11 cellular contexts compared by ENCODE assay signal in the genomic region with DNA sequence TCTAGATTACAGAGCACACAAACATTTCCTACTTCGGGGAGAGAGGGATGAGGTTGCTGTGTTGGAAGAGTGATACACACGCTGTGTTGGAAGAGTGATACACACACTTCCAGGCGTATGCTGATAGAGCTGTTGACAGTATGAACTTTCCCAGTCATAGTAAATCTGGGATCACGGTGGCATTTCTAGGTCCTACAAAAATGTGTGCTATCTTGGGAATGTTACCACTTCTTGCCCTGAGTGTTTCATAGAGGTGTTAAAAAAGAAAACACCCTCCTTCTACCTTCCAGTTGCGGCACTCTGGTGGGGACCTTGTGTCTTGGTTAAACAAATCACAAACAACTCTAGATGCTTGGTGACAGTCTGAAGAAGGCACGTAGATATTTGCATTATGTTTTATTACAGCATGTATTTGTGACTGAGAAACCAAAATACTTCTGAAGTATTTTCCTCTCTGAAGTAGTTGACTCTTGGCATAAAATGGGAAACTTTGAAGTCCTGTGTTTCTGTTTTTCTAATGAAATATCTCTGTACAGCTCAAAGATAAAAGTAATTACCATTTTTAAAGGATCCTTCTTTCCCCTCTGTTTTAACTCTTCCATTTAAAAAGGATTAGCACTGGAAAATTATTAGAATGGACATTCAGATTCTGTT. TPM values are rescaled to one million over a fixed set of nuclear protein-coding genes. Genes with fewer than 3 reads are reported as not detected.
A peak's percentile ranks its signal among the peaks of the same experiment; 100 is the strongest.
DNase-seq lines count a peak whose midpoint lies in the region; ATAC-seq and TF ChIP-seq lines count a peak whose summit lies in the region.
"Had no signal": no experiment of that assay in that cellular context is flagged by ENCODE, and none has a peak within 500 bp of the region (broad histone marks: within the 10 kb centered on the region; RNA-seq: fewer than 3 reads in every experiment).

No MANE protein-coding gene starts in this region.

- H3K4me1 ChIP-seq in CD8-positive, alpha-beta memory T cell (ENCODE audit: insufficient read depth, low read length) = peaks cover 23% of the 10 kb centered on the region
- H3K4me1 ChIP-seq in Panc1 (ENCODE audit: control insufficient read depth, insufficient read depth, low read length) (peaks cover 56% of the 10 kb centered on the region), ovary (ENCODE audit: insufficient read depth) (peaks cover 6% of the 10 kb centered on the region)

- peaks cover 0 to 9% (median 4%) of the 10 kb centered on the region in 3 donors for H3K36me3 Mint-ChIP-seq in CD8-positive, alpha-beta memory T cell
- peaks cover 9% of the 10 kb centered on the region for H3K36me3 Mint-ChIP-seq in osteocyte (ENCODE audit: unreplicated experiment)

- POLR2A ChIA-PET in CD8-positive, alpha-beta memory T cell (lab: Charles Lee) = interaction anchor here (0.6 to 1.8 kb wide), 3 partner anchors 12 to 1204 kb away, joined by 3 to 4 read pairs (median 3); no protein-coding TSS in a partner anchor
- POLR2A ChIA-PET in Panc1 (lab: Charles Lee) = interaction anchor here (0.6 kb wide), 1 partner anchor 32 kb away, joined by 3 read pairs; no protein-coding TSS in a partner anchor

- H3K9me3 ChIP-seq in CD8-positive, alpha-beta memory T cell (ENCODE audit: low read length) = no peaks in the 10 kb centered on the region
- no peaks in the 10 kb centered on the region for H3K9me3 ChIP-seq in Panc1 (ENCODE audit: control insufficient read depth, insufficient read depth, low read depth, low read length)
- no peaks in the 10 kb centered on the region for H3K9me3 ChIP-seq in ovary

- peak overlapping the region in 6 of 8 donors; percentile 35 to 86 (median 54) for H3K27ac Mint-ChIP-seq in CD8-positive, alpha-beta memory T cell
- H3K27ac Mint-ChIP-seq in osteocyte (ENCODE audit: unreplicated experiment) = peak overlapping the region; percentile 84
- H3K27ac Mint-ChIP-seq: activated CD4-positive, alpha-beta T cell treated with anti-CD3 and anti-CD28 coated beads for 36 hours had no signal

- H3K4me1 Mint-ChIP-seq in CD8-positive, alpha-beta memory T cell = peaks cover 58 to 88% (median 78%) of the 10 kb centered on the region in 3 donors
- H3K4me1 Mint-ChIP-seq in osteocyte (ENCODE audit: unreplicated experiment) = peaks cover 61% of the 10 kb centered on the region

- no peaks in the 10 kb centered on the region for H3K27me3 ChIP-seq in CD8-positive, alpha-beta memory T cell (ENCODE audit: insufficient read depth, low read length, poor library complexity, severe bottlenecking)
- H3K27me3 ChIP-seq in Panc1 (ENCODE audit: control insufficient read depth, insufficient read depth, low read length) = no peaks in the 10 kb centered on the region
- H3K27me3 ChIP-seq in ovary = no peaks in the 10 kb centered on the region

- in situ Hi-C loops in Panc1 (cut with HindIII; ENCODE audit: low pct_unique_long_range_greater_than_20kb, low sequenced_read_pairs) = no loop called here

- H3K36me3 ChIP-seq in CD8-positive, alpha-beta memory T cell (ENCODE audit: insufficient read depth, low read length) = no peaks in the 10 kb centered on the region
- no peaks in the 10 kb centered on the region for H3K36me3 ChIP-seq in Panc1 (ENCODE audit: control insufficient read depth, insufficient read depth, low read length)
- no peaks in the 10 kb centered on the region for H3K36me3 ChIP-seq in ovary

- H3K4me3 Mint-ChIP-seq in CD8-positive, alpha-beta memory T cell = peak overlapping the region in 5 of 7 donors; percentile 4 to 61 (median 7)
- H3K4me3 Mint-ChIP-seq in osteocyte (ENCODE audit: unreplicated experiment) = peak overlapping the region; percentile 46
- H3K4me3 Mint-ChIP-seq: activated CD4-positive, alpha-beta T cell treated with anti-CD3 and anti-CD28 coated beads for 36 hours had no signal

- peak; percentile 73 for ATAC-seq in Panc1
- no peak for ATAC-seq in omental fat pad (ENCODE audit: low FRiP score)
- ATAC-seq: activated CD4-positive, alpha-beta T cell treated with anti-CD3 and anti-CD28 coated beads for 36 hours had no signal

- H3K27me3 Mint-ChIP-seq in CD8-positive, alpha-beta memory T cell = no peaks in the 10 kb centered on the region
- H3K27me3 Mint-ChIP-seq in osteocyte (ENCODE audit: unreplicated experiment) = no peaks in the 10 kb centered on the region
- H3K27me3 Mint-ChIP-seq: activated CD4-positive, alpha-beta T cell treated with anti-CD3 and anti-CD28 coated beads for 36 hours had no signal

- no peak overlapping the region for H3K4me3 ChIP-seq in CD8-positive, alpha-beta memory T cell (ENCODE audit: low read length)
- no peak overlapping the region; a peak in 1 of 4 replicates for H3K4me3 ChIP-seq in Panc1 (ENCODE audit: low read depth in 2 of 2, low read length in 2 of 2)
- peak overlapping the region; percentile 33 for H3K4me3 ChIP-seq in fibroblast of villous mesenchyme (ENCODE audit: low read depth, low read length)
- H3K4me3 ChIP-seq in ovary = no peak overlapping the region

- H3K27ac ChIP-seq in CD8-positive, alpha-beta memory T cell (ENCODE audit: low read depth, low read length) = no peak overlapping the region
- peak overlapping the region; percentile 82 for H3K27ac ChIP-seq in Panc1 (ENCODE audit: low read length)
- H3K27ac ChIP-seq in ovary = no peak overlapping the region

- CTCF ChIA-PET in CD8-positive, alpha-beta memory T cell (lab: Charles Lee) = interaction anchor here (1.2 kb wide), 1 partner anchor 12 kb away, joined by 3 read pairs; no protein-coding TSS in a partner anchor
- CTCF ChIA-PET in Panc1 (lab: Charles Lee) = interaction anchor here (0.7 kb wide), 1 partner anchor 13 kb away, joined by 3 read pairs; no protein-coding TSS in a partner anchor

- intact Hi-C loops in Panc1 (cut with micrococcal nuclease; ENCODE audit: unreplicated experiment) = no loop called here
- intact Hi-C loops in ovary (cut with DNase I) = no loop called here

- no peaks in the 10 kb centered on the region for H3K9me3 Mint-ChIP-seq in CD8-positive, alpha-beta memory T cell
- no peaks in the 10 kb centered on the region for H3K9me3 Mint-ChIP-seq in osteocyte (ENCODE audit: unreplicated experiment)

- TF ChIP-seq EP300 in ovary (IDR thresholded peaks at IDR 0.05) = no peak

- 31 to 46% (median 35%) methylated on average over 6 of the region's 6 CpGs for WGBS in ovary, 3 donors

- no peak for TF ChIP-seq POLR2A in ovary (IDR thresholded peaks at IDR 0.05)

- TF ChIP-seq CTCF in Panc1 (IDR thresholded peaks at IDR 0.05) (no peak), fibroblast of villous mesenchyme (IDR thresholded peaks at IDR 0.05; ENCODE audit: insufficient read depth, low read depth, low read length) (no peak), osteocyte (IDR thresholded peaks at IDR 0.05) (no peak), ovary (IDR thresholded peaks at IDR 0.05) (no peak), omental fat pad (IDR thresholded peaks at IDR 0.05) (no peak)

- BruUV-seq in Panc1 (replicated peaks; lab: Mats Ljungman, UMichigan) = no TSS peak

- no peak for DNase-seq in CD8-positive, alpha-beta memory T cell
- DNase-seq in Panc1 (ENCODE audit: low read depth, low spot score) = no peak
- DNase-seq in fibroblast of villous mesenchyme (ENCODE audit: low read depth) = no peak
- DNase-seq in osteocyte (ENCODE audit: extremely low spot score, unreplicated experiment) = no peak
- DNase-seq in ovary = no peak
- no peak for DNase-seq in ureter (ENCODE audit: low spot score)
- no peak for DNase-seq in omental fat pad (ENCODE audit: low spot score)
- DNase-seq in SKM-1 (lab: John Stamatoyannopoulos, UW; ENCODE audit: unreplicated experiment) = no peak
- DNase-seq: activated CD4-positive, alpha-beta T cell treated with anti-CD3 and anti-CD28 coated beads for 36 hours; activated naive CD4-positive, alpha-beta T cell treated with anti-CD3 and anti-CD28 coated beads, Interleukin-2, amount 50 U/mL, for 16 hours; NCI-H146 had no signal

RNA-seq across cellular contexts. Expression of gene ARHGAP35, which starts 52.5 kb away (rescaled TPM):
- 10 to 100 TPM; 26.7 to 27.3 TPM for total RNA-seq in CD8-positive, alpha-beta memory T cell
- polyA plus RNA-seq in CD8-positive, alpha-beta memory T cell = 12.2 TPM
- total RNA-seq in Panc1 (2021; ENCODE audit: unreplicated experiment) (64.1 TPM), fibroblast of villous mesenchyme (31.5 and 36.7 TPM in 2 replicates), osteocyte (107 and 113 TPM in 2 replicates), ovary (10 to 100 TPM; 20.9 to 74.8 (median 51.2) TPM), ureter (84.0 TPM), omental fat pad (10 to 100 TPM; 30.1 to 45.2 (median 37.2) TPM)
- 33.4 TPM for polyA plus RNA-seq in Panc1 (2012; ENCODE audit: insufficient read length)
- 10 to 100 TPM; 23.1 to 32.5 TPM for polyA plus RNA-seq in ovary
